In the genomic region with DNA sequence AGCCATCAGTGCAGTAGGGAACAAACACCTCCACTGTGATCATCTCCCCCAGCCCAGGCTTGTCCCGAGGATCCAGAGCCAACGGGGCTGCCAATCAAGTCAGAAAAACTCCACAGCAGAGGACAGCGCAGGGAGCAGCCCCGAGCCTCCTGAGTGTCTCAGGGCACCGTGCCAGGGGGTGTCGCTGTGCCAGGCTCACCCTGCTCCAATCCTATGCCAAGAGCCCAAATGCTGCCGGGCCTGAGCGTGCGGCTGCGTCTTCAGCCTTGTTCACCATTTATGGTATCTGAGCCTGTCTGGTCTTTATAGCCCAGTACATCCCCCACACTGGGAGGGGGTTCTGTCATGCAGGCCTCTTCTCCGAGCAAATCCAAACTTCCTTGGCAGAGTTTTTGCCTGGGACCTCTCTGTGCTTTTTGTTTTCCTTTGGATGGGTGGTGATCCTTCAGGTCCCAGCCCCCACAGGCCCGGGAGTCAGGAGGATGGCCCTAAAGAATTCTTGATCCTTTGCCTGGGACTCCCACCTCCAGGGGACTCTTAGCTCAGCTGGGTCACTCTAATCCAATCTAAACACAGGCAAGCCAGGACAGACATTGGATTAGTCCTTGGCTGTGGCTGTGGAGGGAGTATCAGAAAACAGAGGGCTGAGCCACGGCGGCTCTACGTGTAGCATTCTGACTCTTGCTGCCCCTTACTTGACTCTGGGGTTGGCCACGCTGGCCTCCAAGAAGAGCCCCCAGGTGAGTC, we compare ENCODE assay signal across 12 cellular contexts.
DNase-seq lines count a peak whose midpoint lies in the region; ATAC-seq, FAIRE-seq and TF ChIP-seq lines count a peak whose summit lies in the region.
"Had no signal": no experiment of that assay in that cellular context is flagged by ENCODE, and none has a peak within 500 bp of the region (broad histone marks: within the 10 kb centered on the region; RNA-seq: fewer than 3 reads in every experiment).

No MANE protein-coding gene starts in this region.

- no peak overlapping the region for H3K4me3 Mint-ChIP-seq in MCF 10A (ENCODE audit: unreplicated experiment)
- no peak overlapping the region for H3K4me3 Mint-ChIP-seq in osteocyte (ENCODE audit: unreplicated experiment)
- no peak overlapping the region for H3K4me3 Mint-ChIP-seq in activated naive CD4-positive, alpha-beta T cell treated with anti-CD3 and anti-CD28 coated beads, Interleukin-2, amount 10 ng/mL, durations not matched to agents 7 days and 5 days
- H3K4me3 Mint-ChIP-seq: activated CD8-positive, alpha-beta T cell treated with anti-CD3 and anti-CD28 coated beads, Interleukin-2, amount 10 ng/mL, durations not matched to agents 7 days and 5 days; naive B cell; T-helper 1 cell treated with Interleukin-12 subunit alpha and Interleukin-12 subunit beta and Interleukin-4 antibody, amounts not matched to agents 30 μg/mL and 1 μg/mL, for 36 hours had no signal

- WGBS in aorta, 2 donors, result 2 to 7% methylated on average over 16 of the region's 16 CpGs

- no peak for TF ChIP-seq CTCF in breast epithelium (IDR thresholded peaks at IDR 0.05)
- no peak for TF ChIP-seq CTCF in MCF 10A (IDR thresholded peaks at IDR 0.05; ENCODE audit: unreplicated experiment)
- no peak for TF ChIP-seq CTCF in osteocyte (IDR thresholded peaks at IDR 0.05)

- intact Hi-C loops in breast epithelium (cut with DNase I; ENCODE audit: low total_unique reads), result no loop called here
- intact Hi-C loops in MCF 10A (cut with micrococcal nuclease), result loop anchor here (1.0 to 10.0 kb wide), 3 partner anchors 68 to 355 kb away; no protein-coding TSS in a partner anchor
- intact Hi-C loops in Right ventricle myocardium superior (cut with DNase I), result loop anchor here (5.0 kb wide), 1 partner anchor 68 kb away; no protein-coding TSS in a partner anchor
- intact Hi-C loops in aorta (cut with DNase I), result loop anchor here (2.0 to 5.0 kb wide), 3 partner anchors 67 to 162 kb away; partner anchors contain the start of gene MYLK (in 1 of the 2)

- H3K27me3 Mint-ChIP-seq in MCF 10A (ENCODE audit: insufficient read depth, unreplicated experiment) (peaks cover 12% of the 10 kb centered on the region), osteocyte (ENCODE audit: unreplicated experiment) (no peaks in the 10 kb centered on the region)
- peaks cover 22% of the 10 kb centered on the region for H3K27me3 Mint-ChIP-seq in activated naive CD4-positive, alpha-beta T cell treated with anti-CD3 and anti-CD28 coated beads, Interleukin-2, amount 10 ng/mL, durations not matched to agents 7 days and 5 days
- H3K27me3 Mint-ChIP-seq: naive B cell had no signal

- TF ChIP-seq POLR2A in breast epithelium (IDR thresholded peaks at IDR 0.05), result no peak
- TF ChIP-seq POLR2A in GM12891 (IDR thresholded peaks at IDR 0.05; ENCODE audit: low read depth, low read length), result no peak

- ATAC-seq in Right ventricle myocardium superior (ENCODE audit: poor library complexity) (peak; percentile 85), aorta (ENCODE audit: low FRiP score) (peak; percentile 78), HG03095 (IDR thresholded peaks at IDR 0.05; ENCODE audit: unreplicated experiment) (no peak)

- H3K36me3 ChIP-seq in breast epithelium, result no peaks in the 10 kb centered on the region
- no peaks in the 10 kb centered on the region for H3K36me3 ChIP-seq in aorta (ENCODE audit: control insufficient read depth in 1 of 2, insufficient read depth in 2 of 2, low read length in 1 of 2)
- H3K36me3 ChIP-seq: MG63 had no signal

- H3K9me3 Mint-ChIP-seq in MCF 10A (ENCODE audit: unreplicated experiment) (no peaks in the 10 kb centered on the region), osteocyte (ENCODE audit: unreplicated experiment) (no peaks in the 10 kb centered on the region)
- no peaks in the 10 kb centered on the region for H3K9me3 Mint-ChIP-seq in activated naive CD4-positive, alpha-beta T cell treated with anti-CD3 and anti-CD28 coated beads, Interleukin-2, amount 10 ng/mL, durations not matched to agents 7 days and 5 days
- H3K9me3 Mint-ChIP-seq: naive B cell; T-helper 1 cell treated with Interleukin-12 subunit alpha and Interleukin-12 subunit beta and Interleukin-4 antibody, amounts not matched to agents 30 μg/mL and 1 μg/mL, for 36 hours had no signal

- no peaks in the 10 kb centered on the region for H3K36me3 Mint-ChIP-seq in MCF 10A (ENCODE audit: insufficient read depth, unreplicated experiment)
- no peaks in the 10 kb centered on the region for H3K36me3 Mint-ChIP-seq in osteocyte (ENCODE audit: unreplicated experiment)
- no peaks in the 10 kb centered on the region for H3K36me3 Mint-ChIP-seq in activated naive CD4-positive, alpha-beta T cell treated with anti-CD3 and anti-CD28 coated beads, Interleukin-2, amount 10 ng/mL, durations not matched to agents 7 days and 5 days
- H3K36me3 Mint-ChIP-seq: naive B cell had no signal

- H3K27ac Mint-ChIP-seq in MCF 10A (ENCODE audit: low read depth, unreplicated experiment) (no peak overlapping the region), osteocyte (ENCODE audit: unreplicated experiment) (peak overlapping the region; percentile 52)
- H3K27ac Mint-ChIP-seq in activated naive CD4-positive, alpha-beta T cell treated with anti-CD3 and anti-CD28 coated beads, Interleukin-2, amount 10 ng/mL, durations not matched to agents 7 days and 5 days, result no peak overlapping the region
- H3K27ac Mint-ChIP-seq: activated CD8-positive, alpha-beta T cell treated with anti-CD3 and anti-CD28 coated beads, Interleukin-2, amount 10 ng/mL, durations not matched to agents 7 days and 5 days; T-helper 1 cell treated with Interleukin-12 subunit alpha and Interleukin-12 subunit beta and Interleukin-4 antibody, amounts not matched to agents 30 μg/mL and 1 μg/mL, for 36 hours had no signal

- H3K9me3 ChIP-seq in breast epithelium (no peaks in the 10 kb centered on the region), aorta (ENCODE audit: control insufficient read depth, low read length) (no peaks in the 10 kb centered on the region)
- H3K9me3 ChIP-seq: MG63 had no signal

- DNase-seq in breast epithelium (ENCODE audit: low spot score in 2 of 2) (peak; percentile 72 to 83), MCF 10A (ENCODE audit: unreplicated experiment) (no peak), Right ventricle myocardium superior (peak; percentile 83), osteocyte (ENCODE audit: extremely low spot score, unreplicated experiment) (no peak), aorta (peak; percentile 80 to 92), GM12891 (ENCODE audit: insufficient read length, low spot score) (no peak)
- no peak for DNase-seq in activated naive CD4-positive, alpha-beta T cell treated with anti-CD3 and anti-CD28 coated beads, Interleukin-2, amount 10 ng/mL, durations not matched to agents 7 days and 5 days

- no peaks in the 10 kb centered on the region for H3K4me1 Mint-ChIP-seq in MCF 10A (ENCODE audit: insufficient read depth, unreplicated experiment)
- peaks cover 58% of the 10 kb centered on the region for H3K4me1 Mint-ChIP-seq in osteocyte (ENCODE audit: unreplicated experiment)
- H3K4me1 Mint-ChIP-seq in activated naive CD4-positive, alpha-beta T cell treated with anti-CD3 and anti-CD28 coated beads, Interleukin-2, amount 10 ng/mL, durations not matched to agents 7 days and 5 days, result no peaks in the 10 kb centered on the region

- POLR2A ChIA-PET in MCF 10A (lab: Yijun Ruan, JAX), result interaction anchor here (0.7 kb wide), 1 partner anchor 940 kb away, joined by 3 read pairs; no protein-coding TSS in a partner anchor

- H3K27ac ChIP-seq in breast epithelium, result peak overlapping the region; percentile 75 to 87
- H3K27ac ChIP-seq in aorta (ENCODE audit: low read depth in 1 of 2, low read length in 2 of 2), result peak overlapping the region; percentile 12 to 15

- H3K27me3 ChIP-seq in breast epithelium, result no peaks in the 10 kb centered on the region
- H3K27me3 ChIP-seq in aorta (ENCODE audit: control insufficient read depth in 1 of 2, insufficient read depth in 2 of 2, low read length in 1 of 2), result no peaks in the 10 kb centered on the region
- H3K27me3 ChIP-seq: MG63 had no signal

- BruUV-seq in MCF 10A (replicated peaks; lab: Mats Ljungman, UMichigan), result no TSS peak

- FAIRE-seq in GM12891 (lab: Jason Lieb, UNC), result no peak

- H3K4me3 ChIP-seq in breast epithelium (no peak overlapping the region), aorta (ENCODE audit: low read length in 2 of 2) (no peak overlapping the region)
- H3K4me3 ChIP-seq: MG63 had no signal

- H3K4me1 ChIP-seq in breast epithelium (no peaks in the 10 kb centered on the region), aorta (ENCODE audit: control insufficient read depth in 1 of 2, insufficient read depth in 2 of 2, low read length in 2 of 2) (peaks cover 1 to 2% of the 10 kb centered on the region in 2 donors)

- CTCF ChIA-PET in MCF 10A (lab: Yijun Ruan, JAX), result interaction anchor here (0.6 to 10.7 kb wide), 11 partner anchors 8 to 393 kb away, joined by 3 to 113 read pairs (median 4); no protein-coding TSS in a partner anchor
- CTCF ChIA-PET in activated naive CD4-positive, alpha-beta T cell treated with anti-CD3 and anti-CD28 coated beads, Interleukin-2, amount 10 ng/mL, durations not matched to agents 7 days and 5 days (lab: Charles Lee), result interaction anchor here (0.9 to 1.4 kb wide), 3 partner anchors 68 to 818 kb away, joined by 3 to 6 read pairs (median 6); no protein-coding TSS in a partner anchor

TF ChIP-seq in GM12891, 5 proteins besides CTCF, POLR2A, EP300 and RAD21:
- TF ChIP-seq POU2F2 (IDR thresholded peaks at IDR 0.05; ENCODE audit: low read depth, low read length), result no peak
- no peak for TF ChIP-seq POLR2AphosphoS5 (IDR thresholded peaks at IDR 0.05; ENCODE audit: low read depth, low read length)
- TF ChIP-seq SPI1 (IDR thresholded peaks at IDR 0.05; ENCODE audit: low read depth, low read length), result no peak
- no peak for TF ChIP-seq TAF1 (IDR thresholded peaks at IDR 0.05; ENCODE audit: low read depth, low read length)
- no peak for TF ChIP-seq PAX5 (IDR thresholded peaks at IDR 0.05; ENCODE audit: insufficient read depth, low read length, severe bottlenecking)
TF ChIP-seq in GM12891: peak in this region for 0.

Comparison
In these comparisons a context has a peak if more than half of its experiments do, and no peak if none do; other contexts are left out.
1. DNase-seq: peak in breast epithelium (2 of 2), Right ventricle myocardium superior (single experiment) and aorta (2 of 2); none in MCF 10A (single experiment), osteocyte (single experiment), GM12891 (single experiment) and activated naive CD4-positive, alpha-beta T cell treated with anti-CD3 and anti-CD28 coated beads, Interleukin-2, amount 10 ng/mL, durations not matched to agents 7 days and 5 days (single experiment).